14 cellular contexts compared by ENCODE assay signal in the genomic region with DNA sequence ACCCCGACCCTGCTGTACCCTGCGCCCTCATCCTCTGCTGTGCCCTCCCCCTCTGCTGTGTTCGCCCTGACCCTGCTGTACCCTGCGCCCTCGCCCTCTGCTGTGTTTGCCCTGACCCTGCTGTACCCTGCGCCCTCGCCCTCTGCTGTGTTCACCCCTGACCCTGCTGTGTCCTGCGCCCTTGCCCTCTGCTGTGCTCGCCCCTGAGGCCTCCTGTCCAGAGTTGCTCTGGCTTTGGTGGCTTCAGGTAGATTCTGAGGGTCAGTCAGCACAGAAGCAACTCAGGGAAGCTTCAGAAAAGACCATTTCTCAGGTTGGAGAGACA.
"Had no signal": no experiment of that assay in that cellular context is flagged by ENCODE, and none has a peak within 500 bp of the region (broad histone marks: within the 10 kb centered on the region; RNA-seq: fewer than 3 reads in every experiment).

No MANE protein-coding gene starts in this region.

- H3K27me3 ChIP-seq: cardiac muscle cell, hepatocyte, thyroid gland had no signal

- H2AFZ ChIP-seq: hepatocyte had no signal

- DNase-seq: activated CD4-positive, alpha-beta T cell treated with anti-CD3 and anti-CD28 coated beads for 4 hours; activated effector memory CD4-positive, alpha-beta T cell treated with Interleukin-2 at 50 U/mL for 16 hours; left ventricle myocardium superior; retina; stimulated activated CD4-positive, alpha-beta T cell treated with anti-CD3 and anti-CD28 coated beads, Interleukin-15, amount 100 ng/mL, for 24 hours; stimulated activated CD4-positive, alpha-beta T cell treated with anti-CD3 and anti-CD28 coated beads, Interleukin-4, amount 100 ng/mL, for 24 hours; thyroid gland; WERI-Rb-1 had no signal

- H3K4me1 ChIP-seq: thyroid gland had no signal

- H3K27ac ChIP-seq: cardiac muscle cell, hepatocyte, thyroid gland, WERI-Rb-1 had no signal

- H3K79me2 ChIP-seq: hepatocyte had no signal

- H3K4me3 ChIP-seq: cardiac muscle cell, hepatocyte, thyroid gland had no signal

- H3K9me3 ChIP-seq: thyroid gland had no signal

- ATAC-seq: left ventricle myocardium superior had no signal

- H3K9me3 Mint-ChIP-seq: neural crest cell had no signal

- H3K4me2 ChIP-seq: hepatocyte had no signal

- FAIRE-seq: astrocyte, colon, urothelium cell line had no signal

- H3K4me3 Mint-ChIP-seq: neural crest cell had no signal
